18 cellular contexts compared by ENCODE assay signal in genomic region chr4:82630079-82630478, GRCh38.
"Had no signal": no experiment of that assay in that cellular context is flagged by ENCODE, and none has a peak within 500 bp of the region (broad histone marks: within the 10 kb centered on the region; RNA-seq: fewer than 3 reads in every experiment).

No MANE protein-coding gene starts in this region.

- H3K4me3 Mint-ChIP-seq: activated CD4-positive, alpha-beta memory T cell treated with anti-CD3 and anti-CD28 coated beads, Interleukin-2, amount 10 ng/mL, durations not matched to agents 7 days and 5 days; activated T-cell treated with anti-CD3 and anti-CD28 coated beads, Interleukin-2, amount 50 U/mL, for 24 hours; immature natural killer cell; neural progenitor cell; stimulated activated memory B cell treated with anti-CD40 and anti-IgM and Interleukin-4, amounts not matched to agents 10 μg/mL and 1 μg/mL and 100 μg/mL, for 72 hours; T-helper 17 cell; WTC11 had no signal

- H3K9me3 ChIP-seq: body of pancreas, tibial nerve had no signal

- H3K4me1 Mint-ChIP-seq: activated CD4-positive, alpha-beta memory T cell treated with anti-CD3 and anti-CD28 coated beads, Interleukin-2, amount 10 ng/mL, durations not matched to agents 7 days and 5 days; immature natural killer cell; neural progenitor cell; stimulated activated memory B cell treated with anti-CD40 and anti-IgM and Interleukin-4, amounts not matched to agents 10 μg/mL and 1 μg/mL and 100 μg/mL, for 72 hours had no signal

- H3K27ac Mint-ChIP-seq: activated CD4-positive, alpha-beta memory T cell treated with anti-CD3 and anti-CD28 coated beads, Interleukin-2, amount 10 ng/mL, durations not matched to agents 7 days and 5 days; activated T-cell treated with anti-CD3 and anti-CD28 coated beads, Interleukin-2, amount 50 U/mL, for 24 hours; immature natural killer cell; neural progenitor cell; stimulated activated memory B cell treated with anti-CD40 and anti-IgM and Interleukin-4, amounts not matched to agents 10 μg/mL and 1 μg/mL and 100 μg/mL, for 72 hours; T-helper 17 cell; WTC11 had no signal

- H3K9me3 Mint-ChIP-seq: neural progenitor cell had no signal

- H3K36me3 Mint-ChIP-seq: stimulated activated memory B cell treated with anti-CD40 and anti-IgM and Interleukin-4, amounts not matched to agents 10 μg/mL and 1 μg/mL and 100 μg/mL, for 72 hours; WTC11 had no signal

- DNase-seq: activated CD4-positive, alpha-beta memory T cell treated with anti-CD3 and anti-CD28 coated beads, Interleukin-2, amount 10 ng/mL, durations not matched to agents 7 days and 5 days; activated CD4-positive, alpha-beta T cell treated with anti-CD3 and anti-CD28 coated beads for 4 hours; activated naive CD4-positive, alpha-beta T cell treated with anti-CD3 and anti-CD28 coated beads, Interleukin-2, amount 50 U/mL, for 16 hours; activated T-cell treated with anti-CD3 and anti-CD28 coated beads, Interleukin-2, amount 50 U/mL, for 24 hours; body of pancreas; central memory CD4-positive, alpha-beta T cell; effector CD4-positive, alpha-beta T cell; foreskin keratinocyte; heart left ventricle; immature natural killer cell; retina; T-helper 17 cell had no signal

- H3K27me3 ChIP-seq: body of pancreas, foreskin keratinocyte, heart left ventricle, neural progenitor cell, tibial nerve had no signal

- H3K4me3 ChIP-seq: body of pancreas, coronary artery, heart left ventricle, lung, neural progenitor cell, tibial nerve had no signal

- H3K9ac ChIP-seq: neural progenitor cell had no signal

- H3K36me3 ChIP-seq: neural progenitor cell had no signal

- H3K4me1 ChIP-seq: neural progenitor cell had no signal

- ATAC-seq: body of pancreas; foreskin keratinocyte; heart left ventricle; stimulated activated memory B cell treated with anti-CD40 and anti-IgM and Interleukin-4, amounts not matched to agents 10 μg/mL and 1 μg/mL and 100 μg/mL, for 72 hours; T-helper 17 cell; WTC11 had no signal

- H3K27me3 Mint-ChIP-seq: activated CD4-positive, alpha-beta memory T cell treated with anti-CD3 and anti-CD28 coated beads, Interleukin-2, amount 10 ng/mL, durations not matched to agents 7 days and 5 days; activated T-cell treated with anti-CD3 and anti-CD28 coated beads, Interleukin-2, amount 50 U/mL, for 24 hours had no signal
